Comparison of ENCODE assay signal across 27 cellular contexts in genomic region chr1:96355961-96356360, GRCh38.
"Had no signal": no experiment of that assay in that cellular context is flagged by ENCODE, and none has a peak within 500 bp of the region (broad histone marks: within the 10 kb centered on the region; RNA-seq: fewer than 3 reads in every experiment).

No MANE protein-coding gene starts in this region.

- ATAC-seq: naive thymus-derived CD4-positive, alpha-beta T cell; natural killer cell; pancreas; right cardiac atrium; right lobe of liver; stimulated activated effector memory CD8-positive, alpha-beta T cell treated with anti-CD3 and anti-CD28 coated beads, Interleukin-12 subunit alpha, Interleukin-12 subunit beta, amount 100 ng/mL, for 72 hours; stimulated activated naive B cell treated with anti-CD40 and anti-IgM and Interleukin-4, amounts not matched to agents 10 μg/mL and 1 μg/mL and 100 μg/mL, for 72 hours had no signal

- H3K4me2 ChIP-seq: neural progenitor cell had no signal

- H3K4me3 ChIP-seq: neural progenitor cell, pancreas, prostate gland, right lobe of liver, sigmoid colon, stomach, thoracic aorta, thyroid gland, tibial nerve, upper lobe of left lung, vagina had no signal

- H3K27me3 ChIP-seq: neural progenitor cell, neutrophil, pancreas, right lobe of liver, sigmoid colon, stomach, thyroid gland, tibial nerve, upper lobe of left lung, vagina had no signal

- H3K27me3 Mint-ChIP-seq: stimulated activated naive B cell treated with anti-CD40 and anti-IgM and Interleukin-4, amounts not matched to agents 10 μg/mL and 1 μg/mL and 100 μg/mL, for 72 hours; stimulated activated naive CD8-positive, alpha-beta T cell treated with anti-CD3 and anti-CD28 coated beads, Interleukin-15, Interleukin-2, amounts not matched to agents 100 ng/mL and 50 ng/mL, for 24 hours had no signal

- H2AFZ ChIP-seq: neural progenitor cell had no signal

- FAIRE-seq: pancreas, small intestine, urothelium cell line had no signal

- DNase-seq: naive thymus-derived CD4-positive, alpha-beta T cell; natural killer cell; pancreas; right cardiac atrium; right lobe of liver; sigmoid colon; small intestine; stimulated activated CD4-positive, alpha-beta T cell treated with anti-CD3 and anti-CD28 coated beads, Interleukin-15, amount 100 ng/mL, for 24 hours; stimulated activated CD4-positive, alpha-beta T cell treated with anti-CD3 and anti-CD28 coated beads, Interleukin-2, amount 100 ng/mL, for 24 hours; stimulated activated CD4-positive, alpha-beta T cell treated with anti-CD3 and anti-CD28 coated beads, Interleukin-2, amount 100 ng/mL, for 48 hours; stimulated activated CD4-positive, alpha-beta T cell treated with anti-CD3 and anti-CD28 coated beads, Interleukin-4, amount 100 ng/mL, for 24 hours; stimulated activated naive B cell treated with anti-CD40 and anti-IgM and Interleukin-4, amounts not matched to agents 10 μg/mL and 1 μg/mL and 100 μg/mL, for 72 hours; stimulated activated naive CD4-positive, alpha-beta T cell treated with Interleukin-2 at 50 U/mL for 16 hours; stomach; thyroid gland; trophoblast cell; upper lobe of left lung had no signal

- H3K4me1 ChIP-seq: neural progenitor cell, pancreas, prostate gland, right lobe of liver, stomach, thyroid gland, tibial nerve, upper lobe of left lung, vagina had no signal

- H3K4me1 Mint-ChIP-seq: naive thymus-derived CD4-positive, alpha-beta T cell; natural killer cell; stimulated activated effector memory CD8-positive, alpha-beta T cell treated with anti-CD3 and anti-CD28 coated beads, Interleukin-12 subunit alpha, Interleukin-12 subunit beta, amount 100 ng/mL, for 72 hours; stimulated activated naive B cell treated with anti-CD40 and anti-IgM and Interleukin-4, amounts not matched to agents 10 μg/mL and 1 μg/mL and 100 μg/mL, for 72 hours had no signal

- H3K27ac ChIP-seq: neural progenitor cell, neutrophil, pancreas, prostate gland, right lobe of liver, sigmoid colon, stomach, thoracic aorta, thyroid gland, tibial nerve, upper lobe of left lung, vagina had no signal

- H3K36me3 ChIP-seq: neural progenitor cell, neutrophil, pancreas, prostate gland, right lobe of liver, sigmoid colon, stomach, thoracic aorta, thyroid gland, tibial nerve, upper lobe of left lung, vagina had no signal

- H3K9ac ChIP-seq: neural progenitor cell had no signal

- H3K9me3 Mint-ChIP-seq: nephron; neural progenitor cell; stimulated activated naive CD8-positive, alpha-beta T cell treated with anti-CD3 and anti-CD28 coated beads, Interleukin-15, Interleukin-2, amounts not matched to agents 100 ng/mL and 50 ng/mL, for 24 hours had no signal

- H3K4me3 Mint-ChIP-seq: naive thymus-derived CD4-positive, alpha-beta T cell; natural killer cell; nephron; neural progenitor cell; stimulated activated effector memory CD8-positive, alpha-beta T cell treated with anti-CD3 and anti-CD28 coated beads, Interleukin-12 subunit alpha, Interleukin-12 subunit beta, amount 100 ng/mL, for 72 hours; stimulated activated naive B cell treated with anti-CD40 and anti-IgM and Interleukin-4, amounts not matched to agents 10 μg/mL and 1 μg/mL and 100 μg/mL, for 72 hours; stimulated activated naive CD8-positive, alpha-beta T cell treated with anti-CD3 and anti-CD28 coated beads, Interleukin-15, Interleukin-2, amounts not matched to agents 100 ng/mL and 50 ng/mL, for 24 hours had no signal

- H3K9me3 ChIP-seq: neutrophil, pancreas, prostate gland, right lobe of liver, sigmoid colon, stomach, thoracic aorta, thyroid gland, tibial nerve, upper lobe of left lung, vagina had no signal

- H3K36me3 Mint-ChIP-seq: naive thymus-derived CD4-positive, alpha-beta T cell; natural killer cell; neural progenitor cell; stimulated activated effector memory CD8-positive, alpha-beta T cell treated with anti-CD3 and anti-CD28 coated beads, Interleukin-12 subunit alpha, Interleukin-12 subunit beta, amount 100 ng/mL, for 72 hours; stimulated activated naive B cell treated with anti-CD40 and anti-IgM and Interleukin-4, amounts not matched to agents 10 μg/mL and 1 μg/mL and 100 μg/mL, for 72 hours had no signal

- H3K27ac Mint-ChIP-seq: naive thymus-derived CD4-positive, alpha-beta T cell; natural killer cell; neural progenitor cell; stimulated activated effector memory CD8-positive, alpha-beta T cell treated with anti-CD3 and anti-CD28 coated beads, Interleukin-12 subunit alpha, Interleukin-12 subunit beta, amount 100 ng/mL, for 72 hours; stimulated activated naive B cell treated with anti-CD40 and anti-IgM and Interleukin-4, amounts not matched to agents 10 μg/mL and 1 μg/mL and 100 μg/mL, for 72 hours; stimulated activated naive CD8-positive, alpha-beta T cell treated with anti-CD3 and anti-CD28 coated beads, Interleukin-15, Interleukin-2, amounts not matched to agents 100 ng/mL and 50 ng/mL, for 24 hours had no signal
